1 cellular context compared by ENCODE assay signal in genomic region chrX:16771483-16772398, GRCh38.
TF ChIP-seq lines count a peak whose summit lies in the region.

No MANE protein-coding gene starts in this region.

TF ChIP-seq in HEK293, 187 proteins besides CTCF, POLR2A, EP300 and RAD21 (continued from another document):
- no peak for TF ChIP-seq ZNF639 (tag by site-specific recombination; IDR thresholded peaks at IDR 0.05)
- no peak for TF ChIP-seq ZBTB20 (tag by site-specific recombination; IDR thresholded peaks at IDR 0.05)
- TF ChIP-seq REST (tag by site-specific recombination; IDR thresholded peaks at IDR 0.05): peak; percentile 22; the same call in 1 of the 2 replicates
- no peak for TF ChIP-seq ZNF146 (tag by site-specific recombination; IDR thresholded peaks at IDR 0.05)
- peak; percentile 93 for TF ChIP-seq ZNF76 (tag by site-specific recombination; IDR thresholded peaks at IDR 0.05; ENCODE audit: borderline replicate concordance, low read depth)
- TF ChIP-seq ZNF747 (tag by site-specific recombination; IDR thresholded peaks at IDR 0.05): no peak
- no peak for TF ChIP-seq ZNF184 (tag by site-specific recombination; IDR thresholded peaks at IDR 0.05)
- no peak for TF ChIP-seq ZNF280C (tag by site-specific recombination; IDR thresholded peaks at IDR 0.05)
- TF ChIP-seq ZNF629 (tag by site-specific recombination; IDR thresholded peaks at IDR 0.05): peak; percentile 75
- TF ChIP-seq PRDM2 (tag by site-specific recombination; IDR thresholded peaks at IDR 0.05; ENCODE audit: borderline replicate concordance): no peak
- TF ChIP-seq PRDM1 (tag by site-specific recombination; IDR thresholded peaks at IDR 0.05): no peak
- TF ChIP-seq ZBTB21 (tag by site-specific recombination; IDR thresholded peaks at IDR 0.05): no peak
- peak; percentile 84 for TF ChIP-seq ZNF580 (tag by site-specific recombination; IDR thresholded peaks at IDR 0.05)
- TF ChIP-seq ZNF341 (tag by site-specific recombination; IDR thresholded peaks at IDR 0.05; ENCODE audit: low read depth): peak; percentile 45; the same call in 1 of the 2 replicates
- no peak for TF ChIP-seq ZNF776 (tag by site-specific recombination; IDR thresholded peaks at IDR 0.05; ENCODE audit: borderline replicate concordance)
- no peak for TF ChIP-seq MEIS1 (CRISPR knock-in tag; IDR thresholded peaks at IDR 0.05; ENCODE audit: borderline replicate concordance)
- no peak for TF ChIP-seq YY2 (tag by site-specific recombination; IDR thresholded peaks at IDR 0.05)
- TF ChIP-seq ZNF785 (tag by site-specific recombination; IDR thresholded peaks at IDR 0.05): no peak
- no peak for TF ChIP-seq ZNF621 (tag by site-specific recombination; IDR thresholded peaks at IDR 0.05)
- TF ChIP-seq ZNF274 (IDR thresholded peaks at IDR 0.05; ENCODE audit: low read length): no peak
- no peak for TF ChIP-seq ZNF274 (tag by site-specific recombination; IDR thresholded peaks at IDR 0.05; ENCODE audit: borderline replicate concordance)
- TF ChIP-seq PRDM4 (tag by site-specific recombination; IDR thresholded peaks at IDR 0.05): no peak
- no peak for TF ChIP-seq ZNF214 (tag by site-specific recombination; IDR thresholded peaks at IDR 0.05; ENCODE audit: borderline replicate concordance)
- no peak for TF ChIP-seq ZNF596 (tag by site-specific recombination; IDR thresholded peaks at IDR 0.05)
- TF ChIP-seq ZNF140 (tag by site-specific recombination; IDR thresholded peaks at IDR 0.05): no peak
- TF ChIP-seq ATF2 (tag by site-specific recombination; IDR thresholded peaks at IDR 0.05; ENCODE audit: low read depth): no peak
- peak; percentile 65 for TF ChIP-seq ZXDB (tag by site-specific recombination; IDR thresholded peaks at IDR 0.05)
- TF ChIP-seq ZNF133 (tag by site-specific recombination; IDR thresholded peaks at IDR 0.05): no peak
- TF ChIP-seq ZEB2 (tag by site-specific recombination; IDR thresholded peaks at IDR 0.05): peak; percentile 89
- TF ChIP-seq YY1 (tag by site-specific recombination; IDR thresholded peaks at IDR 0.05): peak; percentile 43
- TF ChIP-seq ZNF677 (tag by site-specific recombination; IDR thresholded peaks at IDR 0.05): no peak
- TF ChIP-seq ZFP69B (tag by site-specific recombination; IDR thresholded peaks at IDR 0.05): no peak
- TF ChIP-seq TRIM28 (IDR thresholded peaks at IDR 0.05; ENCODE audit: borderline replicate concordance, low read length): no peak
- TF ChIP-seq ZNF530 (tag by site-specific recombination; IDR thresholded peaks at IDR 0.05; ENCODE audit: low read depth): no peak
- TF ChIP-seq ZNF266 (tag by site-specific recombination; IDR thresholded peaks at IDR 0.05; ENCODE audit: low read depth): no peak
